ENCODE assay signal across 22 cellular contexts in genomic region chr7:66323114-66323513, GRCh38.
"Had no signal": no experiment of that assay in that cellular context is flagged by ENCODE, and none has a peak within 500 bp of the region (broad histone marks: within the 10 kb centered on the region; RNA-seq: fewer than 3 reads in every experiment).

No MANE protein-coding gene starts in this region.

- H3K9me3 ChIP-seq: esophagus squamous epithelium, gastrocnemius medialis, mucosa of descending colon had no signal

- H3K27me3 ChIP-seq: esophagus squamous epithelium, gastrocnemius medialis, heart right ventricle, left lung had no signal

- H3K4me1 ChIP-seq: esophagus squamous epithelium, gastrocnemius medialis, lower lobe of right lung had no signal

- DNase-seq: cortex of kidney; effector CD8-positive, alpha-beta T cell; effector memory CD8-positive, alpha-beta T cell; endodermal cell; erythroblast; esophagus squamous epithelium; foreskin fibroblast; foreskin melanocyte; gastrocnemius medialis; glutamatergic neuron; head of caudate nucleus; heart right ventricle; hippocampal formation; left cardiac atrium; left lung; left ventricle myocardium superior; lower lobe of right lung; mesenchymal stem cell; mucosa of descending colon; naive B cell had no signal

- H3K4me3 ChIP-seq: esophagus squamous epithelium, gastrocnemius medialis, heart right ventricle, left lung, lower lobe of right lung, mucosa of descending colon had no signal

- H3K27ac ChIP-seq: epithelial cell of prostate, esophagus squamous epithelium, gastrocnemius medialis, heart right ventricle, left lung, lower lobe of right lung had no signal

- ATAC-seq: effector memory CD8-positive, alpha-beta T cell; esophagus mucosa; gastrocnemius medialis; heart right ventricle; left cardiac atrium; left lung; left ventricle myocardium superior; lower lobe of right lung; mucosa of descending colon had no signal

- H3K36me3 ChIP-seq: esophagus squamous epithelium, gastrocnemius medialis, heart right ventricle, left lung, lower lobe of right lung had no signal
